8 cellular contexts compared by ENCODE assay signal in genomic region chr11:118918128-118918685, GRCh38. TPM values are rescaled to one million over a fixed set of nuclear protein-coding genes. Genes with fewer than 3 reads are reported as not detected.
DNase-seq lines count a peak whose midpoint lies in the region; ATAC-seq and TF ChIP-seq lines count a peak whose summit lies in the region.

No MANE protein-coding gene starts in this region.

- peak; percentile 2; the same call in 2 of the 3 replicates for ATAC-seq in SK-N-SH treated with all-trans-retinoic acid at 6 μM for 48 hours
- peak; percentile 4 for ATAC-seq in effector memory CD8-positive, alpha-beta T cell (replicated peaks)
- ATAC-seq in aorta (ENCODE audit: low FRiP score) = peak; percentile 49
- no peak for ATAC-seq in GM18498 (IDR thresholded peaks at IDR 0.05; ENCODE audit: unreplicated experiment)
- ATAC-seq in GM19023 (IDR thresholded peaks at IDR 0.05; ENCODE audit: unreplicated experiment) = no peak

- H3K4me3 ChIP-seq in aorta (ENCODE audit: low read length in 2 of 2) = peak overlapping the region in 1 of 2 donors; percentile 6

- no peaks in the 10 kb centered on the region for H3K27me3 ChIP-seq in aorta (ENCODE audit: control insufficient read depth in 1 of 2, insufficient read depth in 2 of 2, low read length in 1 of 2)

- peak; percentile 49 for DNase-seq in 8988T
- DNase-seq in GM04503 (ENCODE audit: low read depth) = peak; percentile 90
- DNase-seq in effector memory CD8-positive, alpha-beta T cell = peak in 2 of 3 experiments; percentile 1 to 46
- DNase-seq in mucosa of gallbladder (ENCODE audit: low spot score) = peak; percentile 88
- peak; percentile 88 to 90 for DNase-seq in aorta

- H3K27me3 Mint-ChIP-seq in effector memory CD8-positive, alpha-beta T cell = no peaks in the 10 kb centered on the region

- 3% methylated on average over 14 of the region's 14 CpGs for WGBS in aorta, 2 donors

- H3K9me3 Mint-ChIP-seq in effector memory CD8-positive, alpha-beta T cell = no peaks in the 10 kb centered on the region

- no peaks in the 10 kb centered on the region for H3K4me1 ChIP-seq in aorta (ENCODE audit: control insufficient read depth in 1 of 2, insufficient read depth in 2 of 2, low read length in 2 of 2)

- H3K27ac ChIP-seq in aorta (ENCODE audit: low read depth in 1 of 2, low read length in 2 of 2) = peak overlapping the region; percentile 62 to 87

- H3K36me3 ChIP-seq in aorta (ENCODE audit: control insufficient read depth in 1 of 2, insufficient read depth in 2 of 2, low read length in 1 of 2) = no peaks in the 10 kb centered on the region

- H3K4me3 Mint-ChIP-seq in effector memory CD8-positive, alpha-beta T cell = peak overlapping the region; percentile 91 to 94

- H3K4me1 Mint-ChIP-seq in effector memory CD8-positive, alpha-beta T cell (ENCODE audit: low read depth in 2 of 2) = peaks cover 82 to 83% of the 10 kb centered on the region in 2 donors

- H3K36me3 Mint-ChIP-seq in effector memory CD8-positive, alpha-beta T cell (ENCODE audit: insufficient read depth) = peaks cover 85% of the 10 kb centered on the region

- H3K27ac Mint-ChIP-seq in effector memory CD8-positive, alpha-beta T cell = peak overlapping the region; percentile 99

- H3K9me3 ChIP-seq in aorta (ENCODE audit: control insufficient read depth, low read length) = no peaks in the 10 kb centered on the region

- intact Hi-C loops in aorta (cut with DNase I) = no loop called here

TF ChIP-seq in SK-N-SH treated with all-trans-retinoic acid at 6 μM for 48 hours, 23 proteins besides CTCF, POLR2A, EP300 and RAD21:
- TF ChIP-seq TCF4 (CRISPR knock-in tag; IDR thresholded peaks at IDR 0.05; ENCODE audit: borderline replicate concordance) (no peak), ZFP3 (CRISPR knock-in tag; IDR thresholded peaks at IDR 0.05) (peak; percentile 38; the same call in 1 of the 2 replicates)

RNA-seq across cellular contexts. Expression of gene BCL9L, which starts 7.5 kb away (rescaled TPM):
- total RNA-seq in mucosa of gallbladder = 107 TPM
- total RNA-seq in aorta = 10 to 100 TPM; 73.5 to 92.9 TPM
- polyA plus RNA-seq in aorta = 10 to 100 TPM; 12.5 to 21.1 TPM

RNA-seq across cellular contexts. Expression of gene CXCR5, which starts 34.5 kb away (rescaled TPM):
- 0.06 TPM for total RNA-seq in mucosa of gallbladder
- under 1 TPM; 0.06 to 0.27 TPM for total RNA-seq in aorta
- polyA plus RNA-seq in aorta = under 1 TPM; 0.13 to 0.69 TPM

RNA-seq across cellular contexts. Expression of gene UPK2, which starts 37.9 kb away (rescaled TPM):
- not detected for total RNA-seq in mucosa of gallbladder
- total RNA-seq in aorta = not detected
- not detected for polyA plus RNA-seq in aorta

RNA-seq across cellular contexts. Expression of gene FOXR1, which starts 53.4 kb away (rescaled TPM):
- total RNA-seq in mucosa of gallbladder (not detected), aorta (not detected)
- not detected for polyA plus RNA-seq in aorta

Comparison
In these comparisons a context has a peak if more than half of its experiments do, and no peak if none do; other contexts are left out.
1. DNase-seq: peak in every context shown above with its lines; median percentile 90 in GM04503; 89 in aorta; 88 in mucosa of gallbladder; 49 in 8988T; 24 in effector memory CD8-positive, alpha-beta T cell.
2. ATAC-seq: peak in SK-N-SH treated with all-trans-retinoic acid at 6 μM for 48 hours (single experiment), effector memory CD8-positive, alpha-beta T cell (single experiment) and aorta (single experiment); none in GM18498 (single experiment) and GM19023 (single experiment).